8 cellular contexts compared by ENCODE assay signal in the genomic region with DNA sequence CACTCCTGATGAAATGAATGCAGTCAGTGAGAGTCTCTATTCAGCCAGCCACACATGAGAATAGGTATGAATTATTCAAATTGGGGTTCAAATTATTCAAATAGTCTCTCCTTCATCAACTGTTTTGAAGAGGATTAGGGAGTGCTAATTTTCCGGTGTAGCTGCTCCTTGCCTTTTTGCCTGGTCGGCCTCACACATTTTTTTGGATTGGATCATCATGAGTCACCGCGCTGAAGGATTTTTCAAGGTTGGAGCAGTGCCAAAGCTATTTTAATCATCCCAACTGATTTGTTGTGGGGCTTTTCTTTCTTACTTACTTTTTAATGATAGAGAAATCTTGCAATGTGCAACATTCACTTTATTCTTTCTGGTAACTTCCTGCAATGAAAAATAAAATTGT. TPM values are rescaled to one million over a fixed set of nuclear protein-coding genes. Genes with fewer than 3 reads are reported as not detected.
DNase-seq lines count a peak whose midpoint lies in the region; ATAC-seq and TF ChIP-seq lines count a peak whose summit lies in the region.

No MANE protein-coding gene starts in this region.

- H3K27ac Mint-ChIP-seq in type B pancreatic cell, result peak overlapping the region; percentile 2

- POLR2A ChIA-PET in AG04449 (lab: Yijun Ruan, JAX), result interaction anchor here (0.8 kb wide), 1 partner anchor 76 kb away, joined by 3 read pairs; no protein-coding TSS in a partner anchor

- H3K4me1 Mint-ChIP-seq in type B pancreatic cell (ENCODE audit: unreplicated experiment), result peaks cover 28% of the 10 kb centered on the region

- no peak; the same call in 1 of the 2 replicates for TF ChIP-seq EP300 in Ishikawa (IDR thresholded peaks at IDR 0.05; ENCODE audit: borderline replicate concordance)

- no peaks in the 10 kb centered on the region for H3K9me3 Mint-ChIP-seq in type B pancreatic cell

- H3K4me3 Mint-ChIP-seq in type B pancreatic cell, result peak overlapping the region; percentile 0

- CTCF ChIA-PET in AG04449 (lab: Yijun Ruan, JAX), result interaction anchor here (0.7 to 2.2 kb wide), 4 partner anchors 15 to 76 kb away, joined by 3 to 17 read pairs (median 3); no protein-coding TSS in a partner anchor

- DNase-seq in AG04449 (ENCODE audit: low read depth, low spot score), result peak; percentile 63
- peak; percentile 97 for DNase-seq in adipocyte (ENCODE audit: low read depth)
- DNase-seq in hepatic stellate cell (ENCODE audit: low spot score), result peak; percentile 31
- DNase-seq in type B pancreatic cell (ENCODE audit: extremely low spot score, unreplicated experiment), result no peak
- no peak for DNase-seq in mesenteric fat pad (ENCODE audit: low spot score)
- no peak for DNase-seq in GF-D8 (lab: John Stamatoyannopoulos, UW)

- no peak for TF ChIP-seq CTCF in AG04449 (IDR thresholded peaks at IDR 0.05; ENCODE audit: insufficient read depth, low read length, missing control alignments)
- TF ChIP-seq CTCF in type B pancreatic cell (conservative IDR thresholded peaks at IDR 0.05), result no peak

- H3K27me3 ChIP-seq in adipocyte (replicated peaks; ENCODE audit: control insufficient read depth, insufficient read depth, low read length), result no peaks in the 10 kb centered on the region

- no peaks in the 10 kb centered on the region for H3K36me3 ChIP-seq in adipocyte (ENCODE audit: control insufficient read depth, insufficient read depth, low read length, severe bottlenecking)

- no peaks in the 10 kb centered on the region for H3K9me3 ChIP-seq in adipocyte (ENCODE audit: control insufficient read depth, low read length)

- no peaks in the 10 kb centered on the region for H3K27me3 Mint-ChIP-seq in type B pancreatic cell

- H3K4me1 ChIP-seq in adipocyte (ENCODE audit: control insufficient read depth, insufficient read depth, low read length), result peaks cover 55% of the 10 kb centered on the region

- ATAC-seq in GM18511 (IDR thresholded peaks at IDR 0.05; ENCODE audit: unreplicated experiment), result no peak

- H3K4me3 ChIP-seq in AG04449 (ENCODE audit: low read depth, low read length), result no peak overlapping the region
- H3K4me3 ChIP-seq in adipocyte (ENCODE audit: low read length), result peak overlapping the region; percentile 88

- TF ChIP-seq RAD21 in Ishikawa (IDR thresholded peaks at IDR 0.05; ENCODE audit: low read depth), result no peak

- peak overlapping the region; percentile 75 for H3K9ac ChIP-seq in adipocyte (ENCODE audit: low read length)

- H3K36me3 Mint-ChIP-seq in type B pancreatic cell, result no peaks in the 10 kb centered on the region

TF ChIP-seq in Ishikawa, 13 proteins besides CTCF, POLR2A, EP300 and RAD21:
- TF ChIP-seq NFIC (IDR thresholded peaks at IDR 0.05) (peak; percentile 79), TEAD4 (IDR thresholded peaks at IDR 0.05) (no peak; the same call in 1 of the 2 replicates)
TF ChIP-seq in Ishikawa: peak in this region for 1.

RNA-seq across cellular contexts. Expression of a gene that starts 2.4 kb away (rescaled TPM):
- total RNA-seq in type B pancreatic cell (ENCODE audit: low replicate concordance) (8.6 and 23.6 TPM in 2 replicates), mesenteric fat pad (19.7 TPM)

Comparison
In these comparisons a context has a peak if more than half of its experiments do, and no peak if none do; other contexts are left out.
1. DNase-seq: peak in AG04449 (single experiment), adipocyte (single experiment) and hepatic stellate cell (single experiment); none in type B pancreatic cell (single experiment), mesenteric fat pad (single experiment) and GF-D8 (single experiment).